In genomic region chr10:125824736-125825135, GRCh38 we compare ENCODE assay signal across 10 cellular contexts. TPM values are rescaled to one million over a fixed set of nuclear protein-coding genes. Genes with fewer than 3 reads are reported as not detected.
DNase-seq lines count a peak whose midpoint lies in the region; TF ChIP-seq lines count a peak whose summit lies in the region.
"Had no signal": no experiment of that assay in that cellular context is flagged by ENCODE, and none has a peak within 500 bp of the region (broad histone marks: within the 10 kb centered on the region; RNA-seq: fewer than 3 reads in every experiment).

No MANE protein-coding gene starts in this region.

- peaks cover 40% of the 10 kb centered on the region for H3K4me1 Mint-ChIP-seq in activated naive CD4-positive, alpha-beta T cell treated with anti-CD3 and anti-CD28 coated beads for 36 hours (ENCODE audit: low read depth)

- peaks cover 26% of the 10 kb centered on the region for H3K36me3 Mint-ChIP-seq in activated naive CD4-positive, alpha-beta T cell treated with anti-CD3 and anti-CD28 coated beads for 36 hours (ENCODE audit: low read depth)

- H3K36me3 ChIP-seq in right atrium auricular region (peaks cover 37% of the 10 kb centered on the region), SJSA1 (peaks cover 60% of the 10 kb centered on the region), uterus (no peaks in the 10 kb centered on the region)

- H3K4me3 Mint-ChIP-seq in activated naive CD4-positive, alpha-beta T cell treated with anti-CD3 and anti-CD28 coated beads for 36 hours = no peak overlapping the region

- H3K27ac ChIP-seq in right atrium auricular region = no peak overlapping the region
- 0 out of 2 replicates have a peak overlapping the region, but pooled peaks have one; percentile 1 for H3K27ac ChIP-seq in SJSA1
- no peak overlapping the region for H3K27ac ChIP-seq in uterus

- H3K27me3 ChIP-seq in right atrium auricular region (no peaks in the 10 kb centered on the region), SJSA1 (replicated peaks) (no peaks in the 10 kb centered on the region), uterus (no peaks in the 10 kb centered on the region)

- intact Hi-C loops in cardiac septum (cut with DNase I) (no loop called here), uterus (cut with DNase I; ENCODE audit: low total_unique reads) (no loop called here)
- intact Hi-C loops in activated naive CD4-positive, alpha-beta T cell treated with anti-CD3 and anti-CD28 coated beads for 36 hours (cut with micrococcal nuclease) = loop anchor here (5.0 to 10.0 kb wide), 2 partner anchors 1022 to 1360 kb away; partner anchors contain the start of genes ABRAXAS2 and LHPP

- H3K27ac Mint-ChIP-seq in activated naive CD4-positive, alpha-beta T cell treated with anti-CD3 and anti-CD28 coated beads for 36 hours = no peak overlapping the region

- H3K4me1 ChIP-seq in right atrium auricular region (peaks cover 0 to 32% of the 10 kb centered on the region in 2 donors), SJSA1 (replicated peaks) (peaks cover 15% of the 10 kb centered on the region), uterus (peaks cover 0 to 16% of the 10 kb centered on the region in 2 donors)

- no peak for DNase-seq in right atrium auricular region (ENCODE audit: low spot score)
- no peak for DNase-seq in cardiac septum (ENCODE audit: low spot score)
- DNase-seq in SJSA1 (ENCODE audit: low read depth in 1 of 2, low spot score in 2 of 2) = no peak
- DNase-seq in uterus = no peak
- DNase-seq in AML-193 (lab: John Stamatoyannopoulos, UW) = no peak
- no peak for DNase-seq in activated naive CD4-positive, alpha-beta T cell treated with anti-CD3 and anti-CD28 coated beads for 36 hours
- no peak for DNase-seq in RPMI8226
- DNase-seq: aorta, midbrain had no signal

- no peaks in the 10 kb centered on the region for H3K9me3 Mint-ChIP-seq in activated naive CD4-positive, alpha-beta T cell treated with anti-CD3 and anti-CD28 coated beads for 36 hours

- H3K4me3 ChIP-seq in right atrium auricular region (peak overlapping the region; percentile 85 to 98), SJSA1 (peak overlapping the region; percentile 96), iPS-18c (ENCODE audit: insufficient read depth, low read depth, low read length) (peak overlapping the region; percentile 98; the same call in 1 of the 2 replicates), uterus (peak overlapping the region; percentile 77 to 84)

- TF ChIP-seq POLR2A in uterus (IDR thresholded peaks at IDR 0.05) = no peak

- H3K27me3 Mint-ChIP-seq in activated naive CD4-positive, alpha-beta T cell treated with anti-CD3 and anti-CD28 coated beads for 36 hours (ENCODE audit: low read depth) = no peaks in the 10 kb centered on the region

- CTCF ChIA-PET in activated naive CD4-positive, alpha-beta T cell treated with anti-CD3 and anti-CD28 coated beads for 36 hours (lab: Charles Lee) = no interaction called here

- no peak for TF ChIP-seq CTCF in right atrium auricular region (IDR thresholded peaks at IDR 0.05)
- no peak for TF ChIP-seq CTCF in uterus (IDR thresholded peaks at IDR 0.05)

- no peaks in the 10 kb centered on the region for H3K9me3 ChIP-seq in right atrium auricular region
- H3K9me3 ChIP-seq in SJSA1 (replicated peaks) = no peaks in the 10 kb centered on the region
- H3K9me3 ChIP-seq in iPS-18c (ENCODE audit: control insufficient read depth, insufficient read depth, low read length) = no peaks in the 10 kb centered on the region
- no peaks in the 10 kb centered on the region for H3K9me3 ChIP-seq in uterus

RNA-seq across cellular contexts. Expression of gene BCCIP, which starts 1.4 kb away (rescaled TPM):
- total RNA-seq in right atrium auricular region (10 to 100 TPM; 34.1 to 37.3 TPM), cardiac septum (41.8 TPM), uterus (10 to 100 TPM; 10.8 to 59.0 (median 28.8) TPM)
- total RNA-seq in SJSA1 (2014; rRNA removed; shearing (Covaris generic)) = 122 and 160 TPM in 2 replicates
- total RNA-seq in activated naive CD4-positive, alpha-beta T cell treated with anti-CD3 and anti-CD28 coated beads for 36 hours = 100 to 1,000 TPM; 103 to 107 TPM

RNA-seq across cellular contexts. Expression of gene UROS, which starts 1.7 kb away (rescaled TPM):
- total RNA-seq in right atrium auricular region = 10 to 100 TPM; 54.1 to 81.0 TPM
- total RNA-seq in cardiac septum = 69.5 TPM
- total RNA-seq in SJSA1 (2014; rRNA removed; shearing (Covaris generic)) = 93.6 and 136 TPM in 2 replicates
- total RNA-seq in uterus = 10 to 100 TPM; 27.9 to 36.2 (median 28.1) TPM
- total RNA-seq in activated naive CD4-positive, alpha-beta T cell treated with anti-CD3 and anti-CD28 coated beads for 36 hours = 10 to 100 TPM; 30.8 to 32.9 TPM

RNA-seq across cellular contexts. Expression of gene MMP21, which starts 49.1 kb away (rescaled TPM):
- total RNA-seq in right atrium auricular region (under 1 TPM; 0.28 to 0.67 TPM), cardiac septum (not detected), uterus (under 1 TPM in 2 of 4 donors, not detected in 2; 0.21 to 0.48 TPM)
- not detected in 2 replicates for total RNA-seq in SJSA1 (2014; rRNA removed; shearing (Covaris generic))
- total RNA-seq in activated naive CD4-positive, alpha-beta T cell treated with anti-CD3 and anti-CD28 coated beads for 36 hours = not detected

RNA-seq across cellular contexts. Expression of gene DHX32, which starts 56.4 kb away (rescaled TPM):
- total RNA-seq in right atrium auricular region (10 to 100 TPM; 25.1 to 44.5 TPM), cardiac septum (45.1 TPM), uterus (100 to 1,000 TPM in 1 of 4 donors, 10 to 100 TPM in 3; 13.5 to 105 (median 30.9) TPM)
- 31.0 and 51.8 TPM in 2 replicates for total RNA-seq in SJSA1 (2014; rRNA removed; shearing (Covaris generic))
- 10 to 100 TPM; 13.4 to 15.7 TPM for total RNA-seq in activated naive CD4-positive, alpha-beta T cell treated with anti-CD3 and anti-CD28 coated beads for 36 hours
